21 cellular contexts compared by ENCODE assay signal in the genomic region with DNA sequence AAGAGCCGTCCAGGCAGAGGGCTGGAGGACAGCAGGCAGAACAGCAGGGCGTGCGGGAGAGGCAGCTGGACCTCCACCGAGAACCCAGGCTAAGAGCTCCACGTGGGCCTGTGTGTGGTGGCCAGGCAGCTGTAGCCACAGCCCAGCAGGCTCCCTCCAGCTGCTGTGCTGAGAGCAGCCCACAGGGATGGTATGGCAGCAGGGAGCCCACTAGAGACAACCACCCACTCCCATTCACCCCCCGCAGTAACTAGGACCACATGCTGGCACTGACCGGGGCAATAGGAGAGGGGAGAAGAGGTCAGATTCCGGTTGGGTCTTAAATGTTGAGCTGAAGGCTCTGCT. TPM values are rescaled to one million over a fixed set of nuclear protein-coding genes. Genes with fewer than 3 reads are reported as not detected.
"Had no signal": no experiment of that assay in that cellular context is flagged by ENCODE, and none has a peak within 500 bp of the region (broad histone marks: within the 10 kb centered on the region; RNA-seq: fewer than 3 reads in every experiment).

No MANE protein-coding gene starts in this region.

- DNase-seq: activated CD4-positive, alpha-beta memory T cell treated with anti-CD3 and anti-CD28 coated beads for 36 hours; activated CD4-positive, alpha-beta T cell treated with anti-CD3 and anti-CD28 coated beads for 36 hours; activated CD8-positive, alpha-beta memory T cell treated with anti-CD3 and anti-CD28 coated beads, Interleukin-2, amount 10 ng/mL, durations not matched to agents 7 days and 5 days; activated naive CD4-positive, alpha-beta T cell; aorta; brain microvascular endothelial cell; effector CD4-positive, alpha-beta T cell; head of caudate nucleus; mesenchymal stem cell; mucosa of descending colon; naive thymus-derived CD4-positive, alpha-beta T cell; stimulated activated CD4-positive, alpha-beta T cell treated with anti-CD3 and anti-CD28 coated beads, Interleukin-12 subunit alpha, Interleukin-12 subunit beta, amount 100 ng/mL, for 4 hours; stimulated activated CD4-positive, alpha-beta T cell treated with anti-CD3 and anti-CD28 coated beads, Interleukin-1b, Interleukin-23, amount 100 ng/mL, for 48 hours; stimulated activated CD8-positive, alpha-beta memory T cell treated with anti-CD3 and anti-CD28 coated beads, Interleukin-4, amount 100 ng/mL, for 48 hours; stomach; T-cell; trophoblast cell had no signal

- H3K36me3 ChIP-seq: brain microvascular endothelial cell had no signal

- H3K27ac Mint-ChIP-seq: activated CD4-positive, alpha-beta memory T cell treated with anti-CD3 and anti-CD28 coated beads for 36 hours; activated CD4-positive, alpha-beta T cell treated with anti-CD3 and anti-CD28 coated beads for 36 hours; activated CD8-positive, alpha-beta memory T cell treated with anti-CD3 and anti-CD28 coated beads, Interleukin-2, amount 10 ng/mL, durations not matched to agents 7 days and 5 days; T-cell; WTC11 had no signal

- H3K4me1 ChIP-seq: parathyroid adenoma had no signal

- H3K27me3 ChIP-seq: brain microvascular endothelial cell, stomach had no signal

- H3K9me3 ChIP-seq: mucosa of descending colon, stomach had no signal

- H3K4me3 Mint-ChIP-seq: activated CD4-positive, alpha-beta memory T cell treated with anti-CD3 and anti-CD28 coated beads for 36 hours; activated CD4-positive, alpha-beta T cell treated with anti-CD3 and anti-CD28 coated beads for 36 hours; activated CD8-positive, alpha-beta memory T cell treated with anti-CD3 and anti-CD28 coated beads, Interleukin-2, amount 10 ng/mL, durations not matched to agents 7 days and 5 days; naive thymus-derived CD4-positive, alpha-beta T cell; T-cell; WTC11 had no signal

- ATAC-seq: activated CD4-positive, alpha-beta T cell treated with anti-CD3 and anti-CD28 coated beads for 36 hours; activated CD8-positive, alpha-beta memory T cell treated with anti-CD3 and anti-CD28 coated beads, Interleukin-2, amount 10 ng/mL, durations not matched to agents 7 days and 5 days; mucosa of descending colon; naive thymus-derived CD4-positive, alpha-beta T cell; T-cell; WTC11 had no signal

- H3K4me1 Mint-ChIP-seq: activated CD4-positive, alpha-beta T cell treated with anti-CD3 and anti-CD28 coated beads for 36 hours; activated CD8-positive, alpha-beta memory T cell treated with anti-CD3 and anti-CD28 coated beads, Interleukin-2, amount 10 ng/mL, durations not matched to agents 7 days and 5 days; WTC11 had no signal

- H3K27ac ChIP-seq: brain microvascular endothelial cell, parathyroid adenoma, stomach had no signal

- FAIRE-seq: frontal cortex had no signal

- H3K27me3 Mint-ChIP-seq: activated CD4-positive, alpha-beta memory T cell treated with anti-CD3 and anti-CD28 coated beads for 36 hours; activated CD4-positive, alpha-beta T cell treated with anti-CD3 and anti-CD28 coated beads for 36 hours; activated CD8-positive, alpha-beta memory T cell treated with anti-CD3 and anti-CD28 coated beads, Interleukin-2, amount 10 ng/mL, durations not matched to agents 7 days and 5 days; naive thymus-derived CD4-positive, alpha-beta T cell; T-cell had no signal

- H3K4me3 ChIP-seq: mucosa of descending colon, stomach had no signal

RNA-seq across cellular contexts. Expression of a gene that starts 25.6 kb away (rescaled TPM):
- total RNA-seq: frontal cortex, kidney epithelial cell had no signal
- polyA plus RNA-seq: naive thymus-derived CD4-positive, alpha-beta T cell had no signal
